ENCODE assay signal across 22 cellular contexts in the genomic region with DNA sequence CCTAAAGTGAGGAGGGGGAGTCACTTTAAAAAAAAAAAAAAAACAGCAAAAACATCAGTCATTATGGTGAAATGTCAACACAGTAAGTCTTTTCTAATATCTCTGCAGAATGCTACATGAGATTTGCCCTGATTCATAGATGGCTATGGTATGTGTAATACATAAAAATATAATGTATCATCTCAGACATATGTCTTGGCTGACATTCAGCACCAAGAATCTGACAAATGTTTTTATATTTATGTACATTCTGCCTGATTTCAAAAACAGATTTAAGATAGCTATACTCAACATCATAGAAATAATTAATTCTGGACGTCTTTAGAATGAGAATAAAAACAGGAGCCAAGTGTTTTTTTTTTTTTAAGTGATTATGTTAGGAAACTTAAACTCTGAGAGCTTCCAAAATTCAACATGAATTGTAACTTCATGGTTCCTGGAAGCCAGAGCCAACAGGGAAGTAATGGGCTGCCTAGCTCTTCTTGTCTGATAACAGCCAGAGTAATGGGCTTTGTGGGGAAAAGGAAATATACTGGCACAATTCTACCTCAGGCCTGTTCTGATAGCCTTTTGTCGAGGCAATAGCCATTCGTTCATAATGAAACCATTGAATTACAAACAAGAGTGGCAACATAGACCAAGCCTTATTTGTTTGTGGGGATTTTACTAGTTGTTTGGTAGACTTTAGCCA.
DNase-seq lines count a peak whose midpoint lies in the region; ATAC-seq, FAIRE-seq and TF ChIP-seq lines count a peak whose summit lies in the region.
"Had no signal": no experiment of that assay in that cellular context is flagged by ENCODE, and none has a peak within 500 bp of the region (broad histone marks: within the 10 kb centered on the region; RNA-seq: fewer than 3 reads in every experiment).

No MANE protein-coding gene starts in this region.

- DNase-seq in HFFc6 (peak; percentile 7), adipocyte (ENCODE audit: low read depth) (peak; percentile 61), fibroblast of gingiva (ENCODE audit: low read depth) (peak; percentile 24), pancreas (no peak), cerebellar cortex (ENCODE audit: low spot score) (no peak), T-helper 9 cell (no peak), kidney glomerular epithelial cell (lab: John Stamatoyannopoulos, UW) (no peak)
- DNase-seq: activated CD4-positive, alpha-beta T cell treated with anti-CD3 and anti-CD28 coated beads, Interleukin-2, amount 10 ng/mL, durations not matched to agents 7 days and 5 days; activated CD8-positive, alpha-beta memory T cell treated with anti-CD3 and anti-CD28 coated beads, Interleukin-2, amount 50 U/mL, for 48 hours; activated gamma-delta T cell treated with Interleukin-2 at 50 U/mL for 16 hours; aorta; dermis blood vessel endothelial cell; DMS79 treated with DMSO at 0.1 percent for 48 hours; head of caudate nucleus; left ventricle myocardium superior; MV-4-11; NCI-H2029 had no signal

- no peak overlapping the region for H3K9ac ChIP-seq in adipocyte (ENCODE audit: low read length)

- no peak overlapping the region for H3K4me3 ChIP-seq in adipocyte (ENCODE audit: low read length)
- H3K4me3 ChIP-seq in pancreas, result no peak overlapping the region
- H3K4me3 ChIP-seq: right atrium auricular region had no signal

- ATAC-seq in pancreas, result peak in 3 of 4 donors; percentile 32 to 56 (median 50)
- ATAC-seq in GM19463 (IDR thresholded peaks at IDR 0.05; ENCODE audit: unreplicated experiment), result no peak
- ATAC-seq: left ventricle myocardium superior; stimulated activated effector memory CD8-positive, alpha-beta T cell treated with anti-CD3 and anti-CD28 coated beads, Interleukin-12 subunit alpha, Interleukin-12 subunit beta, amount 100 ng/mL, for 72 hours had no signal

- peaks cover 33% of the 10 kb centered on the region for H3K36me3 Mint-ChIP-seq in HFFc6 (ENCODE audit: low read depth)
- H3K36me3 Mint-ChIP-seq: stimulated activated effector memory CD8-positive, alpha-beta T cell treated with anti-CD3 and anti-CD28 coated beads, Interleukin-12 subunit alpha, Interleukin-12 subunit beta, amount 100 ng/mL, for 72 hours had no signal

- H3K27ac ChIP-seq in pancreas, result peak overlapping the region in 1 of 4 donors; percentile 52
- H3K27ac ChIP-seq: epithelial cell of prostate, HL-60, right atrium auricular region had no signal

- no peaks in the 10 kb centered on the region for H3K36me3 ChIP-seq in adipocyte (ENCODE audit: control insufficient read depth, insufficient read depth, low read length, severe bottlenecking)
- H3K36me3 ChIP-seq in pancreas, result no peaks in the 10 kb centered on the region
- H3K36me3 ChIP-seq: right atrium auricular region had no signal

- no peaks in the 10 kb centered on the region for H3K9me3 ChIP-seq in adipocyte (ENCODE audit: control insufficient read depth, low read length)
- no peaks in the 10 kb centered on the region for H3K9me3 ChIP-seq in pancreas
- H3K9me3 ChIP-seq: right atrium auricular region had no signal

- H3K4me1 Mint-ChIP-seq in HFFc6 (ENCODE audit: low read depth), result peaks cover 57% of the 10 kb centered on the region
- H3K4me1 Mint-ChIP-seq: activated CD4-positive, alpha-beta T cell treated with anti-CD3 and anti-CD28 coated beads, Interleukin-2, amount 10 ng/mL, durations not matched to agents 7 days and 5 days; stimulated activated effector memory CD8-positive, alpha-beta T cell treated with anti-CD3 and anti-CD28 coated beads, Interleukin-12 subunit alpha, Interleukin-12 subunit beta, amount 100 ng/mL, for 72 hours had no signal

- 64 to 67% methylated on average over 3 of the region's 3 CpGs for WGBS in pancreas, 2 donors

- no peaks in the 10 kb centered on the region for H3K27me3 ChIP-seq in adipocyte (replicated peaks; ENCODE audit: control insufficient read depth, insufficient read depth, low read length)
- H3K27me3 ChIP-seq in pancreas, result no peaks in the 10 kb centered on the region
- H3K27me3 ChIP-seq: right atrium auricular region had no signal

- no peaks in the 10 kb centered on the region for H3K4me1 ChIP-seq in adipocyte (ENCODE audit: control insufficient read depth, insufficient read depth, low read length)
- H3K4me1 ChIP-seq in pancreas, result peaks cover 0 to 2% (median 0%) of the 10 kb centered on the region in 3 donors

- FAIRE-seq in pancreas (lab: Jason Lieb, UNC), result no peak

- H3K4me3 Mint-ChIP-seq in HFFc6, result no peak overlapping the region
- H3K4me3 Mint-ChIP-seq: activated CD4-positive, alpha-beta T cell treated with anti-CD3 and anti-CD28 coated beads, Interleukin-2, amount 10 ng/mL, durations not matched to agents 7 days and 5 days; stimulated activated effector memory CD8-positive, alpha-beta T cell treated with anti-CD3 and anti-CD28 coated beads, Interleukin-12 subunit alpha, Interleukin-12 subunit beta, amount 100 ng/mL, for 72 hours had no signal

- H3K27me3 Mint-ChIP-seq in HFFc6 (ENCODE audit: insufficient read depth), result no peaks in the 10 kb centered on the region
- H3K27me3 Mint-ChIP-seq: activated CD4-positive, alpha-beta T cell treated with anti-CD3 and anti-CD28 coated beads, Interleukin-2, amount 10 ng/mL, durations not matched to agents 7 days and 5 days had no signal

- H3K27ac Mint-ChIP-seq in HFFc6, result peak overlapping the region; percentile 49; the same call in 1 of the 2 replicates
- H3K27ac Mint-ChIP-seq: activated CD4-positive, alpha-beta T cell treated with anti-CD3 and anti-CD28 coated beads, Interleukin-2, amount 10 ng/mL, durations not matched to agents 7 days and 5 days; stimulated activated effector memory CD8-positive, alpha-beta T cell treated with anti-CD3 and anti-CD28 coated beads, Interleukin-12 subunit alpha, Interleukin-12 subunit beta, amount 100 ng/mL, for 72 hours had no signal

- intact Hi-C loops in pancreas (cut with DNase I), result no loop called here

- TF ChIP-seq CTCF in HFFc6 (IDR thresholded peaks at IDR 0.05), result no peak
- no peak for TF ChIP-seq CTCF in pancreas (IDR thresholded peaks at IDR 0.05)

- H3K9me3 Mint-ChIP-seq in HFFc6, result no peaks in the 10 kb centered on the region
- H3K9me3 Mint-ChIP-seq: activated CD4-positive, alpha-beta T cell treated with anti-CD3 and anti-CD28 coated beads, Interleukin-2, amount 10 ng/mL, durations not matched to agents 7 days and 5 days; stimulated activated effector memory CD8-positive, alpha-beta T cell treated with anti-CD3 and anti-CD28 coated beads, Interleukin-12 subunit alpha, Interleukin-12 subunit beta, amount 100 ng/mL, for 72 hours had no signal

Comparison
In these comparisons a context has a peak if more than half of its experiments do, and no peak if none do; other contexts are left out.
1. DNase-seq: peak in HFFc6 (single experiment), adipocyte (single experiment) and fibroblast of gingiva (single experiment); none in pancreas (0 of 6), cerebellar cortex (single experiment), T-helper 9 cell (single experiment) and kidney glomerular epithelial cell (single experiment).